Comparison of ENCODE assay signal across 19 cellular contexts in the genomic region with DNA sequence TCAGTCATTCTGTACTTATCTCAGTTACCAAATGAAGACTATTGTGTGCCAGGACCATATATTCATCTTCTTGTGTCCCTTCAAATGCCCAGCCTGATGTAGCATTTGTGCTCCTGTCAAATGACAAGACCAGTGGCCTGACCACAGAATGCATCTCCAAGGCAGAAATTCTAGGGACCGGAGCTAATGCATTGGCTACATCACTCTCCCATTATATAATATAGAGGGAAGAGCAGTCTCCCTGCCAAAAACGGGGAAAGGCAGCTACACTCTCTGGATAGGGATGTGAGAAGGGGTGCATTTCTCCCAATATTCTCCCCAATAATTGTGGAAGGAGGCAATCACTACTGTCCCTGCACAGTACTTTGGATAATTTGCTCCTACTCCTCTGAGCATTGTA.
DNase-seq lines count a peak whose midpoint lies in the region; ATAC-seq, FAIRE-seq and TF ChIP-seq lines count a peak whose summit lies in the region.
"Had no signal": no experiment of that assay in that cellular context is flagged by ENCODE, and none has a peak within 500 bp of the region (broad histone marks: within the 10 kb centered on the region; RNA-seq: fewer than 3 reads in every experiment).

No MANE protein-coding gene starts in this region.

- H3K79me2 ChIP-seq in HepG2 (ENCODE audit: insufficient read depth, low read length): no peaks in the 10 kb centered on the region

- DNase-seq in DMS53 (lab: John Stamatoyannopoulos, UW) (peak; percentile 35), DMS53 treated with DMSO at 0.1 percent for 48 hours (lab: John Stamatoyannopoulos, UW; ENCODE audit: unreplicated experiment) (no peak), HepG2 (ENCODE audit: low spot score) (no peak), right lobe of liver (no peak), cerebellar cortex (ENCODE audit: low spot score) (peak; percentile 52), NCI-H2227 (lab: John Stamatoyannopoulos, UW; ENCODE audit: unreplicated experiment) (no peak)
- DNase-seq: 8988T; BE2C; C1 segment of cervical spinal cord; CD4-positive, alpha-beta memory T cell; CD4-positive, CD25-positive, alpha-beta regulatory T cell; CD8-positive, alpha-beta memory T cell; DMS 273 treated with DMSO at 0.1 percent for 48 hours; DMS79; GF-D8 had no signal

- H3K27me3 ChIP-seq in HepG2 (ENCODE audit: control insufficient read depth in 1 of 2, insufficient read depth in 2 of 2, low read length in 2 of 2) (no peaks in the 10 kb centered on the region), right lobe of liver (no peaks in the 10 kb centered on the region)
- H3K27me3 ChIP-seq: BE2C, BLaER1 had no signal

- no peaks in the 10 kb centered on the region for H3K9me3 ChIP-seq in HepG2 (ENCODE audit: low read length)
- H3K9me3 ChIP-seq in right lobe of liver: no peaks in the 10 kb centered on the region
- H3K9me3 ChIP-seq: BE2C, BLaER1 had no signal

- no peak for TF ChIP-seq EP300 in HepG2 (IDR thresholded peaks at IDR 0.05; ENCODE audit: low read depth in 2 of 2, low read length in 2 of 2)
- no peak for TF ChIP-seq EP300 in HepG2 (CRISPR knock-in tag; IDR thresholded peaks at IDR 0.05; ENCODE audit: borderline replicate concordance)

- H3K4me2 ChIP-seq in HepG2 (ENCODE audit: low read depth, low read length): no peak overlapping the region
- H3K4me2 ChIP-seq: BLaER1 had no signal

- H3K27ac ChIP-seq in HepG2 (ENCODE audit: extremely low read length, insufficient read depth, low read length) (no peak overlapping the region), right lobe of liver (no peak overlapping the region)
- H3K27ac ChIP-seq: BLaER1 had no signal

- H3K4me3 ChIP-seq in HepG2 (replicated peaks in 1 of 3; ENCODE audit: insufficient read depth in 1 of 3, low read depth in 2 of 3, low read length in 3 of 3) (no peak overlapping the region), right lobe of liver (no peak overlapping the region)
- H3K4me3 ChIP-seq: BLaER1 had no signal

- in situ Hi-C loops in HepG2 (cut with HindIII; ENCODE audit: extremely low pct_ligation_motif_present, low pct_unique_long_range_greater_than_20kb): no loop called here

- TF ChIP-seq CTCF in HepG2 (CRISPR knock-in tag; IDR thresholded peaks at IDR 0.05) (no peak), right lobe of liver (IDR thresholded peaks at IDR 0.05) (no peak)

- no TSS peak for BruUV-seq in HepG2 (replicated peaks; lab: Mats Ljungman, UMichigan)

- WGBS in HepG2 (ENCODE audit: low lambda C conversion rate): 8% methylated on average over 2 of the region's 2 CpGs
- WGBS in right lobe of liver (ENCODE audit: insufficient coverage, low coverage, low lambda C conversion rate, missing lambda C conversion rate): 46% methylated on average over 2 of the region's 2 CpGs

- ATAC-seq in HepG2: no peak
- no peak for ATAC-seq in right lobe of liver

- TF ChIP-seq RAD21 in HepG2 (CRISPR knock-in tag; IDR thresholded peaks at IDR 0.05): no peak

- H4K20me1 ChIP-seq in HepG2 (ENCODE audit: insufficient read depth, low read length): no peaks in the 10 kb centered on the region
- H4K20me1 ChIP-seq: BLaER1 had no signal

- TF ChIP-seq POLR2A in HepG2 (IDR thresholded peaks at IDR 0.05; ENCODE audit: insufficient read depth in 1 of 2, low read depth in 2 of 2, low read length in 2 of 2): no peak
- no peak for TF ChIP-seq POLR2A in right lobe of liver (IDR thresholded peaks at IDR 0.05)

- POLR2A ChIA-PET in HepG2 (lab: Yijun Ruan, JAX): no interaction called here

- no peak for FAIRE-seq in HepG2 (lab: Jason Lieb, UNC)
- FAIRE-seq: A204.1, G401.6, GM19239 had no signal

- no peaks in the 10 kb centered on the region for H3K4me1 ChIP-seq in HepG2 (ENCODE audit: insufficient read depth, low read length)
- H3K4me1 ChIP-seq in right lobe of liver: no peaks in the 10 kb centered on the region
- H3K4me1 ChIP-seq: BLaER1 had no signal

- CTCF ChIA-PET in HepG2 (lab: Yijun Ruan, JAX; ENCODE audit: low intra/inter-chr PET ratio, low total read pairs): no interaction called here

- intact Hi-C loops in HepG2 (cut with micrococcal nuclease; ENCODE audit: unreplicated experiment): no loop called here
- intact Hi-C loops in right lobe of liver (cut with DNase I): no loop called here

- no peak overlapping the region for H2AFZ ChIP-seq in HepG2 (ENCODE audit: low read length)

- H3K36me3 ChIP-seq in HepG2 (replicated peaks in 1 of 2; ENCODE audit: control insufficient read depth in 1 of 2, insufficient read depth in 2 of 2, low read length in 2 of 2): no peaks in the 10 kb centered on the region
- H3K36me3 ChIP-seq in right lobe of liver: no peaks in the 10 kb centered on the region
- H3K36me3 ChIP-seq: BE2C, BLaER1 had no signal

- no peak overlapping the region for H3K9ac ChIP-seq in HepG2 (ENCODE audit: insufficient read depth, low read depth, low read length)
- H3K9ac ChIP-seq: BLaER1 had no signal

TF ChIP-seq in HepG2, 621 proteins besides CTCF, POLR2A, EP300 and RAD21:
- TF ChIP-seq BRF2 (CRISPR knock-in tag; IDR thresholded peaks at IDR 0.05) (no peak), ZNF335 (CRISPR knock-in tag; IDR thresholded peaks at IDR 0.05) (0 out of 2 replicates have a peak, but pooled peaks have one; percentile 9)

Comparison
In these comparisons a context has a peak if more than half of its experiments do, and no peak if none do; other contexts are left out.
1. DNase-seq: peak in DMS53 (single experiment) and cerebellar cortex (single experiment); none in DMS53 treated with DMSO at 0.1 percent for 48 hours (single experiment), HepG2 (single experiment), right lobe of liver (0 of 3) and NCI-H2227 (single experiment).